Comparison of ENCODE assay signal across 14 cellular contexts in the genomic region with DNA sequence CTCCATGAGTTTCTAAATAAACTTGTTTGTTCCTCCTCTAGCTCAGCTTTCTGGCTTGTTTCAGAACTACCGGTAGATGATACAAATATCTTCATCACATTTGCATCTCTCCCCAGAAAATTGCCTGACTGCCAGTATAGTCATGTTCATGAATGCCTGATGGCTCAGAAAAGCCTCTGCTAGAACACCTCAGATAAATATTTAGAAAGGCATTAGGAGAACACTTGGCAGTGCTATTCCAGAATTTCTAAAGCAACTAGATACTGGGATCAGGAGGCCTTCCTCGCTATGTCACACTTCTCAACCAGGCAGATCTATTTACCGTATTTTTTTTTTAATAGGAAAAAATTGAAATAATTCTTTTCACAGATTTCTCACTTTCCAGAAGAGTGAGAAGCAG.
"Had no signal": no experiment of that assay in that cellular context is flagged by ENCODE, and none has a peak within 500 bp of the region (broad histone marks: within the 10 kb centered on the region; RNA-seq: fewer than 3 reads in every experiment).

No MANE protein-coding gene starts in this region.

- H3K27ac Mint-ChIP-seq: activated CD8-positive, alpha-beta T cell treated with anti-CD3 and anti-CD28 coated beads for 36 hours; activated naive CD4-positive, alpha-beta T cell treated with anti-CD3 and anti-CD28 coated beads for 36 hours; activated T-helper 1 cell treated with anti-CD3 and anti-CD28 coated beads, Interleukin-12 subunit alpha, Interleukin-12 subunit beta, Interleukin-2, Interleukin-4 antibody, amounts not matched to agents 30 ng/mL and 10 ng/mL and 1 ng/mL, durations not matched to agents 14 hours and 24 hours and 36 hours had no signal

- DNase-seq: activated CD4-positive, CD25-positive, alpha-beta regulatory T cell treated with anti-CD3 and anti-CD28 coated beads, Interleukin-2, amount 50 U/mL, for 72 hours; activated CD8-positive, alpha-beta memory T cell treated with anti-CD3 and anti-CD28 coated beads, Interleukin-2, amount 50 U/mL, for 48 hours; activated CD8-positive, alpha-beta T cell treated with anti-CD3 and anti-CD28 coated beads for 36 hours; activated naive CD4-positive, alpha-beta T cell treated with anti-CD3 and anti-CD28 coated beads for 36 hours; caudate nucleus; colonic mucosa; effector CD4-positive, alpha-beta T cell; kidney glomerular epithelial cell; retina; small intestine; T-helper 9 cell; tibial artery had no signal

- H3K9me3 Mint-ChIP-seq: activated CD8-positive, alpha-beta T cell treated with anti-CD3 and anti-CD28 coated beads for 36 hours; activated naive CD4-positive, alpha-beta T cell treated with anti-CD3 and anti-CD28 coated beads for 36 hours had no signal

- H3K9me3 ChIP-seq: colonic mucosa, tibial artery had no signal

- H3K4me1 ChIP-seq: colonic mucosa, parathyroid adenoma, tibial artery had no signal

- ATAC-seq: activated CD8-positive, alpha-beta T cell treated with anti-CD3 and anti-CD28 coated beads for 36 hours had no signal

- H3K27me3 ChIP-seq: colonic mucosa, tibial artery had no signal

- H3K27ac ChIP-seq: colonic mucosa, parathyroid adenoma, tibial artery had no signal

- H3K4me3 Mint-ChIP-seq: activated CD8-positive, alpha-beta T cell treated with anti-CD3 and anti-CD28 coated beads for 36 hours; activated naive CD4-positive, alpha-beta T cell treated with anti-CD3 and anti-CD28 coated beads for 36 hours; activated T-helper 1 cell treated with anti-CD3 and anti-CD28 coated beads, Interleukin-12 subunit alpha, Interleukin-12 subunit beta, Interleukin-2, Interleukin-4 antibody, amounts not matched to agents 30 ng/mL and 10 ng/mL and 1 ng/mL, durations not matched to agents 14 hours and 24 hours and 36 hours had no signal

- H3K27me3 Mint-ChIP-seq: activated CD8-positive, alpha-beta T cell treated with anti-CD3 and anti-CD28 coated beads for 36 hours had no signal

- H3K9ac ChIP-seq: parathyroid adenoma had no signal

- H2AFZ ChIP-seq: parathyroid adenoma had no signal

- H3K79me2 ChIP-seq: parathyroid adenoma had no signal

- H3K36me3 ChIP-seq: colonic mucosa, tibial artery had no signal

- H3K4me3 ChIP-seq: colonic mucosa, tibial artery had no signal
